In the genomic region with DNA sequence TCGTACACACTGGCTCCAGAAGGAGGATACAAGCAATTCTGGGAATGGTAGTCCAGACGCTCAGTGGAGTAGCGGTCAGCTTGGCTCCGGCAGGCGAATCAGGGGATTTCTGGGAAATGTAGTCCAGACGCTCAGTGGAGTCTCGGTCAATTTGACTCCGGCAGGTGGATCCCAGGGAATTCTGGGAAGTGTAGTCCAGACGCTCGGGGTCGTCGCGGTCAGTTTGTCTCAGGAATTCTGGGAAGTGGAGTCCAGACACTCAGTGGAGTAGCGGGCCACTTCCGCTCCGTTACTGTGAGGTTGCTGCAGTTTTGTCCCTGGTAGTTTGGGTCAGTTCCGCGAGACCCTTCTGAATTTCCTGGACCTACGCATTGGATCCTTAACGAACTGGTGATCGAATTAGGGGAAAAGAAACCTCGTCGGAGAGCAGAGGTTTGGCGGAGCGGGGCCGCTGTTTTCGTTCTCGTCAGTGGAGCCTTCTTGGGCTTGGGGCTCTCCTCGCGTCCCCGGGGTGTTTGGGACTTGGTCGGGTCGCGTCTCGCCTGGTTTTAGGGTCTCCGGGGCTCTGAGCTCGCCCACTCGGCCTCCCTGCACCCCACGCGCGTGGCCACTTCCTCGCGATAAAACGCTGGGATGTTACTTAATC, we compare ENCODE assay signal across 8 cellular contexts. TPM values are rescaled to one million over a fixed set of nuclear protein-coding genes. Genes with fewer than 3 reads are reported as not detected.
DNase-seq lines count a peak whose midpoint lies in the region; ATAC-seq and TF ChIP-seq lines count a peak whose summit lies in the region.

TSS of gene ZNF225 (plus strand) at position 262 of the 646 bp plus-strand sequence. CDS start 2,429 bp downstream, outside the sequence.

- POLR2A ChIA-PET in IMR-90 (lab: Charles Lee; ENCODE audit: unreplicated experiment): no interaction called here

- peak; percentile 95 for DNase-seq in DMS114 treated with DMSO at 0.1 percent for 48 hours (lab: John Stamatoyannopoulos, UW; ENCODE audit: unreplicated experiment)
- peak; percentile 99 for DNase-seq in IMR-90
- DNase-seq in OCI-M2 (lab: John Stamatoyannopoulos, UW; ENCODE audit: unreplicated experiment): peak; percentile 95
- DNase-seq in activated T-cell treated with anti-CD3 and anti-CD28 coated beads, Interleukin-2, amount 50 U/mL, for 24 hours: peak; percentile 84
- DNase-seq in stimulated activated CD8-positive, alpha-beta memory T cell treated with anti-CD3 and anti-CD28 coated beads, Interleukin-4, amount 100 ng/mL, for 48 hours: peak; percentile 87

- peak within 1 kb of the TSS; percentile 48 for H3K56ac ChIP-seq in IMR-90 (ENCODE audit: extremely low read depth, insufficient read depth, low read length)

- peak within 1 kb of the TSS; percentile 37 to 86 for H4K8ac ChIP-seq in IMR-90 (ENCODE audit: low read depth in 2 of 2, low read length in 2 of 2)

- peak within 1 kb of the TSS; percentile 99 for H3K4me3 Mint-ChIP-seq in activated T-cell treated with anti-CD3 and anti-CD28 coated beads, Interleukin-2, amount 50 U/mL, for 24 hours

- H3K36me3 ChIP-seq in IMR-90 (ENCODE audit: control insufficient read depth, insufficient read depth, low read length) (peaks cover 9% of the 10 kb centered on the region), mucosa of stomach (ENCODE audit: control insufficient read depth, insufficient read depth, low read length) (no peaks in the 10 kb centered on the region)

- H3K9me3 ChIP-seq in IMR-90 (ENCODE audit: control insufficient read depth, insufficient read depth, low read length): peaks cover 3% of the 10 kb centered on the region
- no peaks in the 10 kb centered on the region for H3K9me3 ChIP-seq in mucosa of stomach (ENCODE audit: control insufficient read depth, low read length)

- no peak within 1 kb of the TSS for H2BK120ac ChIP-seq in IMR-90 (ENCODE audit: low read depth, low read length)

- no peak; the same call in none of the 2 replicates for TF ChIP-seq RAD21 in IMR-90 (IDR thresholded peaks at IDR 0.05; ENCODE audit: low read length)

- H2AFZ ChIP-seq in IMR-90 (replicated peaks; ENCODE audit: low read length, poor library complexity): peak within 1 kb of the TSS; percentile 96

- peaks cover 26% of the 10 kb centered on the region for H3K9me3 Mint-ChIP-seq in activated T-cell treated with anti-CD3 and anti-CD28 coated beads, Interleukin-2, amount 50 U/mL, for 24 hours

- H2BK15ac ChIP-seq in IMR-90 (ENCODE audit: low read depth, low read length): no peak within 1 kb of the TSS

- H3K27ac ChIP-seq in IMR-90 (ENCODE audit: insufficient read depth, low read length): peak within 1 kb of the TSS; percentile 74

- H2BK20ac ChIP-seq in IMR-90 (ENCODE audit: low read depth, low read length): no peak within 1 kb of the TSS

- peaks cover 31% of the 10 kb centered on the region for H3K4me1 Mint-ChIP-seq in activated T-cell treated with anti-CD3 and anti-CD28 coated beads, Interleukin-2, amount 50 U/mL, for 24 hours (ENCODE audit: low read depth)

- H3K4me3 ChIP-seq in IMR-90 (ENCODE audit: insufficient read depth, low read depth, low read length) (peak within 1 kb of the TSS; percentile 70), mucosa of stomach (ENCODE audit: low read length) (peak within 1 kb of the TSS; percentile 84)

- peak within 1 kb of the TSS; percentile 62 for H2BK5ac ChIP-seq in IMR-90 (ENCODE audit: low read depth, low read length, poor library complexity, severe bottlenecking)

- no peaks in the 10 kb centered on the region for H4K20me1 ChIP-seq in IMR-90 (ENCODE audit: insufficient read depth, low read length)

- H2AK9ac ChIP-seq in IMR-90 (replicated peaks; ENCODE audit: low read depth, low read length, poor library complexity): peak within 1 kb of the TSS; percentile 83

- CTCF ChIA-PET in IMR-90 (lab: Yijun Ruan, JAX): no interaction called here

- TF ChIP-seq CTCF in IMR-90 (conservative IDR thresholded peaks at IDR 0.05; ENCODE audit: low read depth, low read length): no peak

- dilution Hi-C loops in IMR-90 (cut with HindIII; ENCODE audit: low sequenced_read_pairs, unreplicated experiment): no loop called here

- in situ Hi-C loops in IMR-90 (cut with MboI; ENCODE audit: low sequenced_read_pairs): no loop called here

- intact Hi-C loops in IMR-90 (cut with micrococcal nuclease): loop anchor here (2.0 to 5.0 kb wide), 2 partner anchors 52 to 99 kb away; partner anchors contain the start of genes ZNF226 and ZNF227

- peak within 1 kb of the TSS; percentile 92 for H3K4me2 ChIP-seq in IMR-90 (ENCODE audit: low read depth, low read length)

- peak; percentile 92 for ATAC-seq in GM21528 (IDR thresholded peaks at IDR 0.05; ENCODE audit: low FRiP score, unreplicated experiment)
- ATAC-seq in IMR-90 (ENCODE audit: low read depth): peak; percentile 94
- ATAC-seq in esophagus mucosa: peak; percentile 99

- TF ChIP-seq POLR2A in IMR-90 (IDR thresholded peaks at IDR 0.05; ENCODE audit: low read depth, low read length): peak; percentile 65

- H3K9ac ChIP-seq in IMR-90 (ENCODE audit: low read depth, low read length) (peak within 1 kb of the TSS; percentile 81), mucosa of stomach (ENCODE audit: low read length) (peak within 1 kb of the TSS; percentile 70)

- peak within 1 kb of the TSS; percentile 75 for H3K23ac ChIP-seq in IMR-90 (ENCODE audit: low read depth, low read length)

- BruUV-seq in IMR-90 (replicated peaks; lab: Mats Ljungman, UMichigan): no TSS peak

- H3K27ac Mint-ChIP-seq in activated T-cell treated with anti-CD3 and anti-CD28 coated beads, Interleukin-2, amount 50 U/mL, for 24 hours: peak within 1 kb of the TSS; percentile 95

- H3K4ac ChIP-seq in IMR-90 (ENCODE audit: low read depth, low read length): peak within 1 kb of the TSS; percentile 83

- 0% methylated on average over 17 of the region's 44 CpGs; no CpG with 5 or more reads in 1 of the 2 experiments for WGBS in IMR-90 (ENCODE audit: extremely low coverage in 2 of 2, insufficient read length in 1 of 2), 2 experiments

- no peaks in the 10 kb centered on the region for H3K27me3 Mint-ChIP-seq in activated T-cell treated with anti-CD3 and anti-CD28 coated beads, Interleukin-2, amount 50 U/mL, for 24 hours

- H3K9me1 ChIP-seq in IMR-90 (ENCODE audit: insufficient read depth, low read length): no peaks in the 10 kb centered on the region

- H3K4me1 ChIP-seq in IMR-90 (ENCODE audit: control insufficient read depth, insufficient read depth, low read length) (no peaks in the 10 kb centered on the region), mucosa of stomach (ENCODE audit: control insufficient read depth, insufficient read depth, low read length) (no peaks in the 10 kb centered on the region)

- H3K14ac ChIP-seq in IMR-90 (replicated peaks; ENCODE audit: low read depth, low read length): peak within 1 kb of the TSS; percentile 88

- H4K5ac ChIP-seq in IMR-90 (ENCODE audit: low read depth, low read length): peak within 1 kb of the TSS; percentile 66

- peak within 1 kb of the TSS; percentile 26 for H3K18ac ChIP-seq in IMR-90 (ENCODE audit: low read depth, low read length)

- peaks cover 4 to 28% of the 10 kb centered on the region in 2 experiments; a peak in 3 of 4 replicates for H3K79me1 ChIP-seq in IMR-90 (ENCODE audit: low read depth in 1 of 2, low read length in 2 of 2)

- H4K91ac ChIP-seq in IMR-90 (ENCODE audit: insufficient read depth, low read depth, low read length): peak within 1 kb of the TSS; percentile 49; the same call in 1 of the 2 replicates

- H2AK5ac ChIP-seq in IMR-90 (ENCODE audit: low read depth, low read length): no peak within 1 kb of the TSS

- H3K36me3 Mint-ChIP-seq in activated T-cell treated with anti-CD3 and anti-CD28 coated beads, Interleukin-2, amount 50 U/mL, for 24 hours (ENCODE audit: low read depth): peaks cover 62% of the 10 kb centered on the region

- H3K27me3 ChIP-seq in IMR-90 (ENCODE audit: control insufficient read depth, insufficient read depth, low read length) (no peaks in the 10 kb centered on the region), mucosa of stomach (ENCODE audit: control insufficient read depth, insufficient read depth, low read length) (no peaks in the 10 kb centered on the region)

TF ChIP-seq in IMR-90, 13 proteins besides CTCF, POLR2A, EP300 and RAD21 (continues in another document):
- no peak for TF ChIP-seq ELK1 (IDR thresholded peaks at IDR 0.05; ENCODE audit: borderline replicate concordance, low read depth, low read length)
- no peak; the same call in 1 of the 2 replicates for TF ChIP-seq MAZ (IDR thresholded peaks at IDR 0.05; ENCODE audit: borderline replicate concordance, low read depth, low read length)
- peak; percentile 53 for TF ChIP-seq CEBPB (IDR thresholded peaks at IDR 0.05; ENCODE audit: low read depth, low read length)
- TF ChIP-seq RFX5 (IDR thresholded peaks at IDR 0.05; ENCODE audit: low read depth, low read length): no peak
- TF ChIP-seq MXI1 (IDR thresholded peaks at IDR 0.05; ENCODE audit: borderline replicate concordance, low read depth, low read length): peak; percentile 12; the same call in 1 of the 2 replicates
- no peak for TF ChIP-seq MAFK (IDR thresholded peaks at IDR 0.05; ENCODE audit: low read depth, low read length)
- no peak for TF ChIP-seq CHD1 (IDR thresholded peaks at IDR 0.05; ENCODE audit: low read depth, low read length)
- no peak for TF ChIP-seq BHLHE40 (IDR thresholded peaks at IDR 0.05; ENCODE audit: low read depth, low read length)
- TF ChIP-seq RCOR1 (IDR thresholded peaks at IDR 0.05; ENCODE audit: insufficient replicate concordance, low read length): no peak
- no peak for TF ChIP-seq SMC3 (IDR thresholded peaks at IDR 0.05; ENCODE audit: low read depth, low read length)
- no peak for TF ChIP-seq NFE2L2 (IDR thresholded peaks at IDR 0.05; ENCODE audit: low read depth, low read length)

RNA-seq across cellular contexts. Expression of gene ZNF225, which starts in this region (rescaled TPM):
- total RNA-seq in IMR-90 (2012; rRNA removed): 5.7 and 6.1 TPM in 2 replicates
- 1.1 and 1.5 TPM in 2 replicates for polyA plus RNA-seq in IMR-90 (2012; rRNA removed)
- 0.15 and 0.26 TPM in 2 replicates for polyA plus RNA-seq in IMR-90 (2012; cell fraction: cytosol; rRNA removed)
- polyA plus RNA-seq in IMR-90 (2012; cell fraction: nucleus; rRNA removed; ENCODE audit: low replicate concordance): 0.50 and 3.6 TPM in 2 replicates
- total RNA-seq in esophagus mucosa: 1.8 TPM

Comparison
In these comparisons a context has a peak if more than half of its experiments do, and no peak if none do; other contexts are left out.
1. Peak in every context shown above with its lines: DNase-seq, ATAC-seq, H3K4me3 ChIP-seq and H3K27ac ChIP-seq.